8 cellular contexts compared by ENCODE assay signal in genomic region chr1:184755226-184756065, GRCh38. TPM values are rescaled to one million over a fixed set of nuclear protein-coding genes. Genes with fewer than 3 reads are reported as not detected.
DNase-seq lines count a peak whose midpoint lies in the region; ATAC-seq and TF ChIP-seq lines count a peak whose summit lies in the region.

No MANE protein-coding gene starts in this region.

- no peaks in the 10 kb centered on the region for H3K36me3 ChIP-seq in effector memory CD4-positive, alpha-beta T cell (ENCODE audit: control insufficient read depth, insufficient read depth, low read length)
- H3K36me3 ChIP-seq in upper lobe of right lung: no peaks in the 10 kb centered on the region

- peak overlapping the region; percentile 81 for H3K4me3 ChIP-seq in AG04450 (ENCODE audit: low read depth, low read length)
- peak overlapping the region; percentile 93 for H3K4me3 ChIP-seq in GM12875 (ENCODE audit: low read depth, low read length)
- H3K4me3 ChIP-seq in effector memory CD4-positive, alpha-beta T cell (ENCODE audit: insufficient read depth, low read depth, low read length, poor library complexity, severe bottlenecking): peak overlapping the region; percentile 99
- peak overlapping the region; percentile 83 for H3K4me3 ChIP-seq in mononuclear cell (ENCODE audit: low read length)
- peak overlapping the region; percentile 93 for H3K4me3 ChIP-seq in upper lobe of right lung

- no peaks in the 10 kb centered on the region for H3K9me3 Mint-ChIP-seq in T-helper 2 cell treated with Interferon-gamma antibody and Interleukin-4, amounts not matched to agents 5 μg/mL and 100 μg/mL, for 36 hours

- H3K4me3 Mint-ChIP-seq in T-helper 2 cell treated with Interferon-gamma antibody and Interleukin-4, amounts not matched to agents 5 μg/mL and 100 μg/mL, for 36 hours: peak overlapping the region; percentile 91

- POLR2A ChIA-PET in AG04450 (lab: Yijun Ruan, JAX): interaction anchor here (0.7 kb wide), 1 partner anchor 225 kb away, joined by 3 read pairs; no protein-coding TSS in a partner anchor

- H3K27ac Mint-ChIP-seq in T-helper 2 cell treated with Interferon-gamma antibody and Interleukin-4, amounts not matched to agents 5 μg/mL and 100 μg/mL, for 36 hours: peak overlapping the region; percentile 86

- DNase-seq in AG04450 (ENCODE audit: low read depth, low spot score): peak; percentile 1
- peak; percentile 26 for DNase-seq in T-helper 2 cell treated with Interferon-gamma antibody and Interleukin-4, amounts not matched to agents 5 μg/mL and 100 μg/mL, for 36 hours (ENCODE audit: low spot score)
- peak in 1 of 3 donors; percentile 20 for DNase-seq in effector memory CD4-positive, alpha-beta T cell
- DNase-seq in upper lobe of right lung: no peak
- DNase-seq in NCI-H1092 (lab: John Stamatoyannopoulos, UW): no peak

- H3K4me1 Mint-ChIP-seq in T-helper 2 cell treated with Interferon-gamma antibody and Interleukin-4, amounts not matched to agents 5 μg/mL and 100 μg/mL, for 36 hours (ENCODE audit: low read depth): peaks cover 33% of the 10 kb centered on the region

- no peak for TF ChIP-seq CTCF in AG04450 (IDR thresholded peaks at IDR 0.05; ENCODE audit: low read depth, low read length)
- no peak for TF ChIP-seq CTCF in GM12875 (IDR thresholded peaks at IDR 0.05; ENCODE audit: borderline replicate concordance, insufficient read depth, low read depth, low read length)
- TF ChIP-seq CTCF in upper lobe of right lung (IDR thresholded peaks at IDR 0.05): no peak

- ATAC-seq in HG03139 (IDR thresholded peaks at IDR 0.05; ENCODE audit: unreplicated experiment) (peak; percentile 10), upper lobe of right lung (no peak)

- peaks cover 20% of the 10 kb centered on the region for H3K36me3 Mint-ChIP-seq in T-helper 2 cell treated with Interferon-gamma antibody and Interleukin-4, amounts not matched to agents 5 μg/mL and 100 μg/mL, for 36 hours (ENCODE audit: low read depth)

- H3K27ac ChIP-seq in AG04450 (ENCODE audit: low read depth, low read length): peak overlapping the region; percentile 62
- peak overlapping the region; percentile 88 for H3K27ac ChIP-seq in effector memory CD4-positive, alpha-beta T cell (ENCODE audit: insufficient read depth, low read length, poor library complexity, severe bottlenecking)
- peak overlapping the region; percentile 79 for H3K27ac ChIP-seq in upper lobe of right lung

- H3K4me1 ChIP-seq in effector memory CD4-positive, alpha-beta T cell (ENCODE audit: control insufficient read depth, insufficient read depth, low read length, poor library complexity, severe bottlenecking): no peaks in the 10 kb centered on the region
- peaks cover 25% of the 10 kb centered on the region for H3K4me1 ChIP-seq in mononuclear cell (ENCODE audit: insufficient read depth, low read length)
- H3K4me1 ChIP-seq in upper lobe of right lung: peaks cover 16% of the 10 kb centered on the region

- H3K27me3 ChIP-seq in AG04450 (ENCODE audit: control insufficient read depth, insufficient read depth, low read length) (no peaks in the 10 kb centered on the region), mononuclear cell (ENCODE audit: insufficient read depth, low read length) (no peaks in the 10 kb centered on the region), upper lobe of right lung (no peaks in the 10 kb centered on the region)
- no peaks in the 10 kb centered on the region for H3K27me3 ChIP-seq in effector memory CD4-positive, alpha-beta T cell (replicated peaks; ENCODE audit: control insufficient read depth, insufficient read depth, low read length, poor library complexity, severe bottlenecking)

- CTCF ChIA-PET in AG04450 (lab: Charles Lee): interaction anchor here (0.5 to 1.5 kb wide), 3 partner anchors 8 to 415 kb away, joined by 4 to 6 read pairs (median 4); no protein-coding TSS in a partner anchor

- peaks cover 15% of the 10 kb centered on the region for H3K27me3 Mint-ChIP-seq in T-helper 2 cell treated with Interferon-gamma antibody and Interleukin-4, amounts not matched to agents 5 μg/mL and 100 μg/mL, for 36 hours (ENCODE audit: low read depth)

- H3K9me3 ChIP-seq in AG04450 (ENCODE audit: control insufficient read depth, insufficient read depth, low read length) (peaks cover 2% of the 10 kb centered on the region; the same call in 1 of the 2 replicates), mononuclear cell (ENCODE audit: low read depth, low read length) (no peaks in the 10 kb centered on the region), upper lobe of right lung (no peaks in the 10 kb centered on the region)
- H3K9me3 ChIP-seq in effector memory CD4-positive, alpha-beta T cell (ENCODE audit: control insufficient read depth, low read length): no peaks in the 10 kb centered on the region

- intact Hi-C loops in upper lobe of right lung (cut with DNase I): no loop called here

RNA-seq across cellular contexts. Expression of gene EDEM3, which starts 0.8 kb away (rescaled TPM):
- 19.2 and 26.1 TPM in 2 replicates for polyA plus RNA-seq in AG04450 (2011; rRNA removed)
- polyA minus RNA-seq in AG04450 (2011; rRNA and poly(A)+ RNA removed): 63.6 and 76.5 TPM in 2 replicates
- 24.7 TPM for total RNA-seq in mononuclear cell
- 43.6 TPM for total RNA-seq in upper lobe of right lung

Comparison
In these comparisons a context has a peak if more than half of its experiments do, and no peak if none do; other contexts are left out.
1. DNase-seq: peak in AG04450 (single experiment) and T-helper 2 cell treated with Interferon-gamma antibody and Interleukin-4, amounts not matched to agents 5 μg/mL and 100 μg/mL, for 36 hours (single experiment); none in upper lobe of right lung (single experiment) and NCI-H1092 (single experiment).
2. Peak in every context shown above with its lines, with median percentiles within 50 percentile points of each other: H3K27ac ChIP-seq and H3K4me3 ChIP-seq.